25 cellular contexts compared by ENCODE assay signal in genomic region chr3:99171815-99172214, GRCh38.
"Had no signal": no experiment of that assay in that cellular context is flagged by ENCODE, and none has a peak within 500 bp of the region (broad histone marks: within the 10 kb centered on the region; RNA-seq: fewer than 3 reads in every experiment).

No MANE protein-coding gene starts in this region.

- H3K4me3 ChIP-seq: coronary artery, esophagus squamous epithelium, heart right ventricle, lower lobe of right lung, psoas muscle, skin epidermis, spleen, testis, tibial artery, uterus had no signal

- DNase-seq: effector memory CD8-positive, alpha-beta T cell; erythroblast; esophagus squamous epithelium; foreskin melanocyte; glutamatergic neuron; heart right ventricle; hippocampal formation; immature natural killer cell; left ventricle myocardium superior; lower lobe of right lung; nephron progenitor cell; nucleus accumbens; psoas muscle; right cardiac atrium; spleen; stimulated activated CD4-positive, alpha-beta T cell treated with anti-CD3 and anti-CD28 coated beads, Interleukin-4, amount 100 ng/mL, for 4 hours; stimulated activated naive CD4-positive, alpha-beta T cell; substantia nigra; testis; tibial artery; uterus had no signal

- ATAC-seq: effector memory CD8-positive, alpha-beta T cell; left ventricle myocardium superior; psoas muscle; right cardiac atrium had no signal

- H3K9me3 ChIP-seq: esophagus squamous epithelium, lower lobe of right lung, psoas muscle, testis, tibial artery, uterus had no signal

- H3K27me3 ChIP-seq: esophagus squamous epithelium, heart right ventricle, spleen, testis, tibial artery, uterus had no signal

- H3K4me1 ChIP-seq: esophagus squamous epithelium, heart right ventricle, lower lobe of right lung, psoas muscle, spleen, testis, uterus had no signal

- H3K27ac ChIP-seq: coronary artery, esophagus squamous epithelium, heart right ventricle, lower lobe of right lung, psoas muscle, skin epidermis, spleen, testis, tibial artery, uterus had no signal

- H3K36me3 ChIP-seq: esophagus squamous epithelium, heart right ventricle, lower lobe of right lung, spleen, tibial artery, uterus had no signal

- FAIRE-seq: endometrium, keratinocyte had no signal
